20 cellular contexts compared by ENCODE assay signal in the genomic region with DNA sequence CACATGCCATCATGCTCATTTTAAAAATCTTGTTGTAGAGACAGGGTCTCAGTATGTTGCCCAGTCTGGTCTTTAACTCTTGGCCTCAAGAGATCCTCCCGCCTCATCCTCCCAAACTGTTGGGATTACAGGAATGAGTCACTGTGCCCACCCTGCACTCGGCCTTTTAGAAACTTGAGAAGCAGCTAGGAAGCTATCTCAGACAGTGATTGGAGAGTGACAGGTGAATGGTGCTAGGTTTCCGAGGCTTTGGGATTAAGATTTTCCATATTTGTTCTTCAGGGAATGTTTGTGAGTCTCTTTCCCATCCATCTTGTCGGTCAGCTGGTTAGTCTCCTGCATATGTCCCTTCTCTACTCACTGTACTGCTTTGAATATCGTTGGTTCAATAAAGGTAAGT.
"Had no signal": no experiment of that assay in that cellular context is flagged by ENCODE, and none has a peak within 500 bp of the region (broad histone marks: within the 10 kb centered on the region; RNA-seq: fewer than 3 reads in every experiment).

No MANE protein-coding gene starts in this region.

- H3K27me3 Mint-ChIP-seq: naive thymus-derived CD4-positive, alpha-beta T cell; natural killer cell treated with Interleukin-12 subunit alpha and Interleukin-12 subunit beta and Interleukin-15 and Interleukin-18, amount 100 ng/mL, for 72 hours; stimulated activated naive CD8-positive, alpha-beta T cell treated with anti-CD3 and anti-CD28 coated beads, Interleukin-15, Interleukin-2, amounts not matched to agents 100 ng/mL and 50 ng/mL, for 24 hours had no signal

- H3K9me3 Mint-ChIP-seq: mesothelial cell of epicardium; naive thymus-derived CD4-positive, alpha-beta T cell; natural killer cell treated with Interleukin-12 subunit alpha and Interleukin-12 subunit beta and Interleukin-15 and Interleukin-18, amount 100 ng/mL, for 72 hours; stimulated activated effector memory CD8-positive, alpha-beta T cell treated with anti-CD3 and anti-CD28 coated beads, Interleukin-12 subunit alpha, Interleukin-12 subunit beta, amount 100 ng/mL, for 72 hours; stimulated activated naive CD8-positive, alpha-beta T cell treated with anti-CD3 and anti-CD28 coated beads, Interleukin-15, Interleukin-2, amounts not matched to agents 100 ng/mL and 50 ng/mL, for 24 hours had no signal

- H3K4me1 Mint-ChIP-seq: mesothelial cell of epicardium; stimulated activated effector memory CD8-positive, alpha-beta T cell treated with anti-CD3 and anti-CD28 coated beads, Interleukin-12 subunit alpha, Interleukin-12 subunit beta, amount 100 ng/mL, for 72 hours had no signal

- DNase-seq: islet precursor cell; left ventricle myocardium inferior; mesendoderm; naive thymus-derived CD4-positive, alpha-beta T cell; ovary; posterior cingulate gyrus; retina; right cardiac atrium; small intestine; spleen; stimulated activated CD4-positive, alpha-beta T cell treated with anti-CD3 and anti-CD28 coated beads, Interleukin-4, amount 100 ng/mL, for 24 hours; stimulated activated naive CD4-positive, alpha-beta T cell; tibial artery; trophoblast cell; upper lobe of right lung had no signal

- ATAC-seq: naive thymus-derived CD4-positive, alpha-beta T cell; natural killer cell treated with Interleukin-12 subunit alpha and Interleukin-12 subunit beta and Interleukin-15 and Interleukin-18, amount 100 ng/mL, for 72 hours; right cardiac atrium; sciatic nerve; stimulated activated effector memory CD8-positive, alpha-beta T cell treated with anti-CD3 and anti-CD28 coated beads, Interleukin-12 subunit alpha, Interleukin-12 subunit beta, amount 100 ng/mL, for 72 hours; upper lobe of right lung had no signal

- H3K27ac Mint-ChIP-seq: mesothelial cell of epicardium; natural killer cell treated with Interleukin-12 subunit alpha and Interleukin-12 subunit beta and Interleukin-15 and Interleukin-18, amount 100 ng/mL, for 72 hours; stimulated activated effector memory CD8-positive, alpha-beta T cell treated with anti-CD3 and anti-CD28 coated beads, Interleukin-12 subunit alpha, Interleukin-12 subunit beta, amount 100 ng/mL, for 72 hours; stimulated activated naive CD8-positive, alpha-beta T cell treated with anti-CD3 and anti-CD28 coated beads, Interleukin-15, Interleukin-2, amounts not matched to agents 100 ng/mL and 50 ng/mL, for 24 hours had no signal

- H3K4me3 Mint-ChIP-seq: mesothelial cell of epicardium; naive thymus-derived CD4-positive, alpha-beta T cell; natural killer cell treated with Interleukin-12 subunit alpha and Interleukin-12 subunit beta and Interleukin-15 and Interleukin-18, amount 100 ng/mL, for 72 hours; stimulated activated effector memory CD8-positive, alpha-beta T cell treated with anti-CD3 and anti-CD28 coated beads, Interleukin-12 subunit alpha, Interleukin-12 subunit beta, amount 100 ng/mL, for 72 hours; stimulated activated naive CD8-positive, alpha-beta T cell treated with anti-CD3 and anti-CD28 coated beads, Interleukin-15, Interleukin-2, amounts not matched to agents 100 ng/mL and 50 ng/mL, for 24 hours had no signal
